Comparison of ENCODE assay signal across 19 cellular contexts in the genomic region with DNA sequence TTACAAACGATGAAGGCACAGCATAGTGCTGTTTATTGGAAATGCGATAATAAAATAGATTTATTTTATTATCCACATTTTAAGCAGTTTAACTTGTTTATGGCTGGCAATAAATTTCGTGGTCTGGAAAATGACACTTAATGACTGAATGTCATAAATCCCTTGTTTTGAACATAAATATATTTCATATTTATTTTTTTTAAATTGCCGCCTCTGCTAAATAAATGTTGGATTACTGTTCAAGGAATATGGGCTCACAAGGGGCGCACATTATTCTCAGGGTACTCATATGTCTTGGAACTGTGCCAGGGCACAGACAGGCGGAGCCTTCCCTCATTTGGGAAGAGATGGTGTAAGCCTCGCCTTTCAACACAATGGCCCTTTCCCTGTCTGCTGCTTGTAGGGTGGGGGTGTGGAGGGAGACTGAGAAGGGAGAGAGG.
DNase-seq lines count a peak whose midpoint lies in the region; ATAC-seq and TF ChIP-seq lines count a peak whose summit lies in the region.
"Had no signal": no experiment of that assay in that cellular context is flagged by ENCODE, and none has a peak within 500 bp of the region (broad histone marks: within the 10 kb centered on the region; RNA-seq: fewer than 3 reads in every experiment).

No MANE protein-coding gene starts in this region.

- no peak overlapping the region for H3K4ac ChIP-seq in trophoblast cell (ENCODE audit: low read depth, low read length)

- no peak overlapping the region for H3K4me2 ChIP-seq in trophoblast cell (ENCODE audit: low read length)
- H3K4me2 ChIP-seq: A549, KMS-11 had no signal

- H3K36me3 Mint-ChIP-seq in activated CD8-positive, alpha-beta memory T cell treated with anti-CD3 and anti-CD28 coated beads, Interleukin-2, amount 10 ng/mL, durations not matched to agents 7 days and 5 days, result no peaks in the 10 kb centered on the region

- no peak overlapping the region for H3K18ac ChIP-seq in trophoblast cell (ENCODE audit: low read length)

- no peak overlapping the region for H3K4me3 ChIP-seq in trophoblast cell (ENCODE audit: low read depth, low read length)
- H3K4me3 ChIP-seq: A549 had no signal

- no peaks in the 10 kb centered on the region for H3K79me2 ChIP-seq in trophoblast cell (ENCODE audit: control insufficient read depth, insufficient read depth, low read length, poor library complexity)

- POLR2A ChIA-PET in RWPE1 (lab: Yijun Ruan, JAX; ENCODE audit: low non-redundant PET), result no interaction called here

- no peaks in the 10 kb centered on the region for H3K9me3 Mint-ChIP-seq in activated CD8-positive, alpha-beta memory T cell treated with anti-CD3 and anti-CD28 coated beads, Interleukin-2, amount 10 ng/mL, durations not matched to agents 7 days and 5 days (ENCODE audit: low read depth)

- H3K9me3 ChIP-seq in trophoblast cell (ENCODE audit: insufficient read depth, low read depth, low read length), result no peaks in the 10 kb centered on the region
- H3K9me3 ChIP-seq: A549, Caco-2 had no signal

- H3K79me1 ChIP-seq in trophoblast cell (ENCODE audit: low read length), result peaks cover 3% of the 10 kb centered on the region

- peak overlapping the region; percentile 28 for H3K14ac ChIP-seq in trophoblast cell (ENCODE audit: low read length)

- no peak overlapping the region for H3K23ac ChIP-seq in trophoblast cell (ENCODE audit: low read length)

- no peaks in the 10 kb centered on the region for H3K4me1 Mint-ChIP-seq in activated CD8-positive, alpha-beta memory T cell treated with anti-CD3 and anti-CD28 coated beads, Interleukin-2, amount 10 ng/mL, durations not matched to agents 7 days and 5 days

- peak overlapping the region; percentile 1 for H4K91ac ChIP-seq in trophoblast cell (ENCODE audit: low read depth, low read length)

- no CpG with 5 or more reads among the region's 7 CpGs for WGBS in trophoblast cell (ENCODE audit: extremely low coverage, insufficient coverage, insufficient read length)

- H3K36me3 ChIP-seq in trophoblast cell (ENCODE audit: control insufficient read depth in 1 of 2, insufficient read depth in 2 of 2, low read length in 2 of 2), result no peaks in the 10 kb centered on the region

- H4K8ac ChIP-seq in trophoblast cell (ENCODE audit: low read depth, low read length), result no peak overlapping the region

- H3K27ac Mint-ChIP-seq in activated CD8-positive, alpha-beta memory T cell treated with anti-CD3 and anti-CD28 coated beads, Interleukin-2, amount 10 ng/mL, durations not matched to agents 7 days and 5 days, result no peak overlapping the region

- H2BK12ac ChIP-seq in trophoblast cell (ENCODE audit: low read length), result no peak overlapping the region

- H2BK120ac ChIP-seq in trophoblast cell (ENCODE audit: insufficient read depth, low read length, poor library complexity), result no peak overlapping the region

- H4K12ac ChIP-seq in trophoblast cell (ENCODE audit: low read depth, low read length), result no peak overlapping the region

- CTCF ChIA-PET in activated CD8-positive, alpha-beta memory T cell treated with anti-CD3 and anti-CD28 coated beads, Interleukin-2, amount 10 ng/mL, durations not matched to agents 7 days and 5 days (lab: Charles Lee), result no interaction called here
- CTCF ChIA-PET in RWPE1 (lab: Yijun Ruan, JAX), result no interaction called here

- no peaks in the 10 kb centered on the region for H3K27me3 ChIP-seq in trophoblast cell (ENCODE audit: insufficient read depth, low read length)

- H3K27me3 Mint-ChIP-seq in activated CD8-positive, alpha-beta memory T cell treated with anti-CD3 and anti-CD28 coated beads, Interleukin-2, amount 10 ng/mL, durations not matched to agents 7 days and 5 days, result peaks cover 1% of the 10 kb centered on the region

- H2BK5ac ChIP-seq in trophoblast cell (ENCODE audit: low read depth, low read length, poor library complexity), result no peak overlapping the region

- peak; percentile 14 for DNase-seq in activated CD8-positive, alpha-beta memory T cell treated with anti-CD3 and anti-CD28 coated beads, Interleukin-2, amount 10 ng/mL, durations not matched to agents 7 days and 5 days
- DNase-seq in activated CD8-positive, alpha-beta memory T cell treated with anti-CD3 and anti-CD28 coated beads for 24 hours, result no peak
- DNase-seq in NCI-H1105 treated with DMSO at 0.1 percent for 48 hours (lab: John Stamatoyannopoulos, UW), result peak; percentile 62
- no peak for DNase-seq in RWPE1 (ENCODE audit: low spot score)
- no peak for DNase-seq in trophoblast cell
- DNase-seq in activated gamma-delta T cell treated with Interleukin-2 at 50 U/mL for 16 hours, result no peak
- DNase-seq in H4 (ENCODE audit: low spot score), result no peak
- DNase-seq: Caco-2, HCEC 1CT, NCI-H1694, NCI-H2107, NCI-H510A, SHP77 treated with DMSO at 0.1 percent for 48 hours, T-helper 1 cell had no signal

- H3K27ac ChIP-seq in RWPE1, result 0 out of 2 replicates have a peak overlapping the region, but pooled peaks have one; percentile 7
- no peak overlapping the region for H3K27ac ChIP-seq in trophoblast cell (ENCODE audit: low read depth, low read length)
- H3K27ac ChIP-seq: C4-2B, KMS-11 had no signal

- no peak overlapping the region for H3K4me3 Mint-ChIP-seq in activated CD8-positive, alpha-beta memory T cell treated with anti-CD3 and anti-CD28 coated beads, Interleukin-2, amount 10 ng/mL, durations not matched to agents 7 days and 5 days

- H3K4me1 ChIP-seq in trophoblast cell (ENCODE audit: control insufficient read depth in 1 of 2, insufficient read depth in 2 of 2, low read length in 2 of 2), result peaks cover 8 to 10% of the 10 kb centered on the region in 2 experiments
- H3K4me1 ChIP-seq: Caco-2 had no signal

- H2AFZ ChIP-seq in trophoblast cell (ENCODE audit: insufficient read depth, low read length, poor library complexity), result no peak overlapping the region

- ATAC-seq in activated CD8-positive, alpha-beta memory T cell treated with anti-CD3 and anti-CD28 coated beads, Interleukin-2, amount 10 ng/mL, durations not matched to agents 7 days and 5 days, result no peak
- no peak for ATAC-seq in HG02642 (IDR thresholded peaks at IDR 0.05; ENCODE audit: poor library complexity, unreplicated experiment)
- ATAC-seq: A549, SK-N-SH treated with all-trans-retinoic acid at 6 μM for 48 hours had no signal

- no peak overlapping the region for H3K9ac ChIP-seq in trophoblast cell (ENCODE audit: low read length)
- H3K9ac ChIP-seq: KMS-11 had no signal

- no peak overlapping the region for H2AK5ac ChIP-seq in trophoblast cell (ENCODE audit: low read length)

- TF ChIP-seq CTCF in RWPE1 (conservative IDR thresholded peaks at IDR 0.05; ENCODE audit: low read depth), result no peak

Comparison
In these comparisons a context has a peak if more than half of its experiments do, and no peak if none do; other contexts are left out.
1. DNase-seq: peak in activated CD8-positive, alpha-beta memory T cell treated with anti-CD3 and anti-CD28 coated beads, Interleukin-2, amount 10 ng/mL, durations not matched to agents 7 days and 5 days (single experiment) and NCI-H1105 treated with DMSO at 0.1 percent for 48 hours (single experiment); none in activated CD8-positive, alpha-beta memory T cell treated with anti-CD3 and anti-CD28 coated beads for 24 hours (single experiment), RWPE1 (single experiment), trophoblast cell (0 of 2), activated gamma-delta T cell treated with Interleukin-2 at 50 U/mL for 16 hours (single experiment) and H4 (single experiment).